In the genomic region with DNA sequence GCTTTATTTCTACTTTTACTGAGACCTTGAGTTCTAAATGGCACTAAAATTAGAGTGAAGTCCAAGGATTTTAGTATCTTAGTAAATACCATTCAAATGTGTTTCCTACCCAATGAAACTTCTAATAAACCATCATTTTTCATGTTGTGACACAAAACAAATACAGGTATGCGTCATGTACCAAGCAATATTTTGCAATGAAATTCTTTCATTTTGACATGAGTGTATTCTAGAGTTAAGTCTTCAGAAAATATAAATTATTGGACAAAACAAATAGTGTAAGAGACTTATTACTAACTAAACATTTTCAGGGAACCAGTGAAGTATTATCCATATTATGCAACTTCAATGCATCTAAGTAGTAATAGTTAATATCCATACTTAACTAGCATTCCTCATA, we compare ENCODE assay signal across 1 cellular context.
TF ChIP-seq lines count a peak whose summit lies in the region.

No MANE protein-coding gene starts in this region.

TF ChIP-seq in A549, 52 proteins besides CTCF, POLR2A, EP300 and RAD21 (continued from another document):
- TF ChIP-seq, protein P1, sequence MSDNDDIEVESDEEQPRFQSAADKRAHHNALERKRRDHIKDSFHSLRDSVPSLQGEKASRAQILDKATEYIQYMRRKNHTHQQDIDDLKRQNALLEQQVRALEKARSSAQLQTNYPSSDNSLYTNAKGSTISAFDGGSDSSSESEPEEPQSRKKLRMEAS (IDR thresholded peaks at IDR 0.05): no peak
- TF ChIP-seq EHF (CRISPR knock-in tag; IDR thresholded peaks at IDR 0.05): no peak
- TF ChIP-seq TP53 (CRISPR knock-in tag; IDR thresholded peaks at IDR 0.05): no peak
- peak; percentile 48; the same call in 1 of the 2 replicates for TF ChIP-seq FOSL2 (IDR thresholded peaks at IDR 0.05)
- TF ChIP-seq FOSL2 (CRISPR knock-in tag; IDR thresholded peaks at IDR 0.05): peak; percentile 73
- TF ChIP-seq HEYL (CRISPR knock-in tag; IDR thresholded peaks at IDR 0.05): no peak
- TF ChIP-seq, protein P2, sequence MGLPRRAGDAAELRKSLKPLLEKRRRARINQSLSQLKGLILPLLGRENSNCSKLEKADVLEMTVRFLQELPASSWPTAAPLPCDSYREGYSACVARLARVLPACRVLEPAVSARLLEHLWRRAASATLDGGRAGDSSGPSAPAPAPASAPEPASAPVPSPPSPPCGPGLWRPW (IDR thresholded peaks at IDR 0.05): peak; percentile 67; the same call in 1 of the 2 replicates
- TF ChIP-seq, protein P3, sequence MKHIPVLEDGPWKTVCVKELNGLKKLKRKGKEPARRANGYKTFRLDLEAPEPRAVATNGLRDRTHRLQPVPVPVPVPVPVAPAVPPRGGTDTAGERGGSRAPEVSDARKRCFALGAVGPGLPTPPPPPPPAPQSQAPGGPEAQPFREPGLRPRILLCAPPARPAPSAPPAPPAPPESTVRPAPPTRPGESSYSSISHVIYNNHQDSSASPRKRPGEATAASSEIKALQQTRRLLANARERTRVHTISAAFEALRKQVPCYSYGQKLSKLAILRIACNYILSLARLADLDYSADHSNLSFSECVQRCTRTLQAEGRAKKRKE (CRISPR knock-in tag; IDR thresholded peaks at IDR 0.05; ENCODE audit: low read depth): no peak
- no peak for TF ChIP-seq CHD4 (IDR thresholded peaks at IDR 0.05; ENCODE audit: borderline replicate concordance)
- peak; percentile 16; the same call in 1 of the 3 replicates for TF ChIP-seq SMC3 (IDR thresholded peaks at IDR 0.05)
- TF ChIP-seq CEBPB (IDR thresholded peaks at IDR 0.05): peak; percentile 88 to 89
- TF ChIP-seq KDM5A (IDR thresholded peaks at IDR 0.05): no peak
- no peak; a peak in 1 of 5 replicates for TF ChIP-seq JUN (IDR thresholded peaks at IDR 0.05)
- TF ChIP-seq FOXS1 (CRISPR knock-in tag; IDR thresholded peaks at IDR 0.05): no peak
- no peak for TF ChIP-seq NPAS2 (CRISPR knock-in tag; IDR thresholded peaks at IDR 0.05; ENCODE audit: borderline replicate concordance)
- TF ChIP-seq HOXB13 (CRISPR knock-in tag; IDR thresholded peaks at IDR 0.05; ENCODE audit: low read depth): no peak
- peak; percentile 66; the same call in 1 of the 2 replicates for TF ChIP-seq HOXB5 (CRISPR knock-in tag; IDR thresholded peaks at IDR 0.05)
- TF ChIP-seq SREBF2 (IDR thresholded peaks at IDR 0.05): no peak
- TF ChIP-seq FOSB (CRISPR knock-in tag; IDR thresholded peaks at IDR 0.05): no peak
